ENCODE assay signal across 29 cellular contexts in genomic region chr13:32852568-32852967, GRCh38.
DNase-seq lines count a peak whose midpoint lies in the region; ATAC-seq and TF ChIP-seq lines count a peak whose summit lies in the region.
"Had no signal": no experiment of that assay in that cellular context is flagged by ENCODE, and none has a peak within 500 bp of the region (broad histone marks: within the 10 kb centered on the region; RNA-seq: fewer than 3 reads in every experiment).

No MANE protein-coding gene starts in this region.

- no TSS peak for BruUV-seq in IMR-90 (replicated peaks; lab: Mats Ljungman, UMichigan)

- no peak overlapping the region for H3K4me3 ChIP-seq in IMR-90 (ENCODE audit: insufficient read depth, low read depth, low read length)
- H3K4me3 ChIP-seq in right atrium auricular region = no peak overlapping the region
- H3K4me3 ChIP-seq: BLaER1 treated with 17β-estradiol and CSF1 and Interleukin-3, amounts not matched to agents 10 nM and 100 nM; body of pancreas; esophagus squamous epithelium; left ventricle myocardium inferior; Peyer's patch had no signal

- H2BK15ac ChIP-seq in IMR-90 (ENCODE audit: low read depth, low read length) = no peak overlapping the region

- H3K27ac ChIP-seq in IMR-90 (ENCODE audit: insufficient read depth, low read length) (no peak overlapping the region), right atrium auricular region (no peak overlapping the region)
- H3K27ac ChIP-seq: BLaER1 treated with 17β-estradiol and CSF1 and Interleukin-3, amounts not matched to agents 10 nM and 100 nM; body of pancreas; KMS-11; left ventricle myocardium inferior; parathyroid adenoma; Peyer's patch had no signal

- no peaks in the 10 kb centered on the region for H3K9me1 ChIP-seq in IMR-90 (ENCODE audit: insufficient read depth, low read length)

- dilution Hi-C loops in IMR-90 (cut with HindIII; ENCODE audit: low sequenced_read_pairs, unreplicated experiment) = no loop called here

- H3K27me3 ChIP-seq in IMR-90 (ENCODE audit: control insufficient read depth, insufficient read depth, low read length) (peaks cover 7% of the 10 kb centered on the region), right atrium auricular region (no peaks in the 10 kb centered on the region)
- H3K27me3 ChIP-seq: BLaER1 treated with 17β-estradiol and CSF1 and Interleukin-3, amounts not matched to agents 10 nM and 100 nM; body of pancreas; esophagus squamous epithelium; Peyer's patch had no signal

- no peak overlapping the region for H2AFZ ChIP-seq in IMR-90 (replicated peaks; ENCODE audit: low read length, poor library complexity)
- H2AFZ ChIP-seq: parathyroid adenoma had no signal

- no peak overlapping the region for H4K91ac ChIP-seq in IMR-90 (ENCODE audit: insufficient read depth, low read depth, low read length)

- H3K4me1 ChIP-seq in IMR-90 (ENCODE audit: control insufficient read depth, insufficient read depth, low read length) (peaks cover 2% of the 10 kb centered on the region; the same call in 1 of the 2 replicates), right atrium auricular region (peaks cover 0 to 22% of the 10 kb centered on the region in 2 donors)
- H3K4me1 ChIP-seq: body of pancreas, parathyroid adenoma, Peyer's patch had no signal

- no peak for TF ChIP-seq RAD21 in IMR-90 (IDR thresholded peaks at IDR 0.05; ENCODE audit: low read length)

- H3K14ac ChIP-seq in IMR-90 (replicated peaks; ENCODE audit: low read depth, low read length) = no peak overlapping the region

- H3K36me3 ChIP-seq in IMR-90 (ENCODE audit: control insufficient read depth, insufficient read depth, low read length) (no peaks in the 10 kb centered on the region), right atrium auricular region (no peaks in the 10 kb centered on the region)
- H3K36me3 ChIP-seq: BLaER1 treated with 17β-estradiol and CSF1 and Interleukin-3, amounts not matched to agents 10 nM and 100 nM; esophagus squamous epithelium; left ventricle myocardium inferior; Peyer's patch had no signal

- no CpG with 5 or more reads among the region's 1 CpG for WGBS in IMR-90 (ENCODE audit: extremely low coverage in 2 of 2, insufficient read length in 1 of 2), 2 experiments

- H3K9me3 ChIP-seq in IMR-90 (ENCODE audit: control insufficient read depth, insufficient read depth, low read length) (no peaks in the 10 kb centered on the region; the same call in 1 of the 2 replicates), right atrium auricular region (no peaks in the 10 kb centered on the region)
- H3K9me3 ChIP-seq: body of pancreas, esophagus squamous epithelium, left ventricle myocardium inferior, Peyer's patch had no signal

- H4K20me1 ChIP-seq in IMR-90 (ENCODE audit: insufficient read depth, low read length) = no peaks in the 10 kb centered on the region
- H4K20me1 ChIP-seq: BLaER1 treated with 17β-estradiol and CSF1 and Interleukin-3, amounts not matched to agents 10 nM and 100 nM had no signal

- H3K4ac ChIP-seq in IMR-90 (ENCODE audit: low read depth, low read length) = no peak overlapping the region

- no peak overlapping the region for H3K56ac ChIP-seq in IMR-90 (ENCODE audit: extremely low read depth, insufficient read depth, low read length)

- no peak overlapping the region for H2BK120ac ChIP-seq in IMR-90 (ENCODE audit: low read depth, low read length)

- DNase-seq in IMR-90 = peak; percentile 40
- peak; percentile 54 for DNase-seq in amniotic epithelial cell (ENCODE audit: low read depth)
- DNase-seq in foreskin melanocyte = peak; percentile 4
- DNase-seq in superior temporal gyrus (ENCODE audit: extremely low spot score) = peak; percentile 44
- DNase-seq in GM19238 (ENCODE audit: insufficient read length, low spot score) = no peak
- no peak for DNase-seq in right atrium auricular region (ENCODE audit: low spot score)
- no peak for DNase-seq in NCI-H774 (lab: John Stamatoyannopoulos, UW)
- DNase-seq: ACHN; activated CD4-positive, alpha-beta memory T cell treated with anti-CD3 and anti-CD28 coated beads for 36 hours; activated CD4-positive, CD25-positive, alpha-beta regulatory T cell treated with anti-CD3 and anti-CD28 coated beads, Interleukin-2, amount 50 U/mL, for 72 hours; activated naive CD4-positive, alpha-beta T cell treated with Interleukin-2 at 50 U/mL for 16 hours; body of pancreas; dermis blood vessel endothelial cell; DMS79; esophagus squamous epithelium; GOT3; left ventricle myocardium inferior; NCI-H1417 treated with DMSO at 0.1 percent for 48 hours; NCI-H2029 treated with DMSO at 0.1 percent for 48 hours; NCI-H226; NCI-H526 treated with DMSO at 0.1 percent for 48 hours; Peyer's patch; right cardiac atrium; SIG-M5; stimulated activated CD8-positive, alpha-beta memory T cell treated with anti-CD3 and anti-CD28 coated beads, Interleukin-4, amount 100 ng/mL, for 48 hours; stimulated activated naive CD8-positive, alpha-beta T cell treated with anti-CD3 and anti-CD28 coated beads, Interleukin-15, amount 100 ng/mL, for 72 hours had no signal

- H3K4me2 ChIP-seq in IMR-90 (ENCODE audit: low read depth, low read length) = no peak overlapping the region
- H3K4me2 ChIP-seq: BLaER1 treated with 17β-estradiol and CSF1 and Interleukin-3, amounts not matched to agents 10 nM and 100 nM; KMS-11 had no signal

- H3K18ac ChIP-seq in IMR-90 (ENCODE audit: low read depth, low read length) = no peak overlapping the region

- POLR2A ChIA-PET in IMR-90 (lab: Charles Lee; ENCODE audit: unreplicated experiment) = no interaction called here

- H4K8ac ChIP-seq in IMR-90 (ENCODE audit: low read depth in 2 of 2, low read length in 2 of 2) = no peak overlapping the region

- in situ Hi-C loops in IMR-90 (cut with MboI; ENCODE audit: low sequenced_read_pairs) = no loop called here

- H2AK9ac ChIP-seq in IMR-90 (replicated peaks; ENCODE audit: low read depth, low read length, poor library complexity) = no peak overlapping the region

- no peak for TF ChIP-seq CTCF in IMR-90 (conservative IDR thresholded peaks at IDR 0.05; ENCODE audit: low read depth, low read length)
- TF ChIP-seq CTCF in right atrium auricular region (IDR thresholded peaks at IDR 0.05) = no peak

- ATAC-seq in IMR-90 (ENCODE audit: low read depth) = peak; percentile 72
- ATAC-seq: body of pancreas; right cardiac atrium; stimulated activated naive CD8-positive, alpha-beta T cell treated with anti-CD3 and anti-CD28 coated beads, Interleukin-15, amount 100 ng/mL, for 72 hours had no signal

- no peak overlapping the region for H2BK5ac ChIP-seq in IMR-90 (ENCODE audit: low read depth, low read length, poor library complexity, severe bottlenecking)

- no peak overlapping the region for H4K5ac ChIP-seq in IMR-90 (ENCODE audit: low read depth, low read length)

- no peak overlapping the region for H2AK5ac ChIP-seq in IMR-90 (ENCODE audit: low read depth, low read length)

- CTCF ChIA-PET in IMR-90 (lab: Yijun Ruan, JAX) = interaction anchor here (0.9 kb wide), 1 partner anchor 15 kb away, joined by 3 read pairs; no protein-coding TSS in a partner anchor

- no peaks in the 10 kb centered on the region for H3K79me1 ChIP-seq in IMR-90 (ENCODE audit: low read depth in 1 of 2, low read length in 2 of 2)

- intact Hi-C loops in IMR-90 (cut with micrococcal nuclease) = no loop called here

- no peak overlapping the region for H3K23ac ChIP-seq in IMR-90 (ENCODE audit: low read depth, low read length)

- no peak for TF ChIP-seq POLR2A in IMR-90 (IDR thresholded peaks at IDR 0.05; ENCODE audit: low read depth, low read length)

- no peak overlapping the region for H3K9ac ChIP-seq in IMR-90 (ENCODE audit: low read depth, low read length)
- H3K9ac ChIP-seq: BLaER1 treated with 17β-estradiol and CSF1 and Interleukin-3, amounts not matched to agents 10 nM and 100 nM; KMS-11; parathyroid adenoma had no signal

- no peak overlapping the region for H2BK20ac ChIP-seq in IMR-90 (ENCODE audit: low read depth, low read length)

TF ChIP-seq in IMR-90, 13 proteins besides CTCF, POLR2A, EP300 and RAD21:
- no peak for TF ChIP-seq CHD1 (IDR thresholded peaks at IDR 0.05; ENCODE audit: low read depth, low read length)
- no peak for TF ChIP-seq MAFK (IDR thresholded peaks at IDR 0.05; ENCODE audit: low read depth, low read length)
- TF ChIP-seq SMC3 (IDR thresholded peaks at IDR 0.05; ENCODE audit: low read depth, low read length) = no peak
- no peak for TF ChIP-seq CEBPB (IDR thresholded peaks at IDR 0.05; ENCODE audit: low read depth, low read length)
- TF ChIP-seq FOS (IDR thresholded peaks at IDR 0.05; ENCODE audit: low read depth, low read length) = no peak; the same call in 1 of the 2 replicates

Comparison
In these comparisons a context has a peak if more than half of its experiments do, and no peak if none do; other contexts are left out.
1. DNase-seq: peak in IMR-90 (single experiment), amniotic epithelial cell (single experiment), foreskin melanocyte (single experiment) and superior temporal gyrus (single experiment); none in GM19238 (single experiment), right atrium auricular region (single experiment) and NCI-H774 (single experiment).